28 cellular contexts compared by ENCODE assay signal in the genomic region with DNA sequence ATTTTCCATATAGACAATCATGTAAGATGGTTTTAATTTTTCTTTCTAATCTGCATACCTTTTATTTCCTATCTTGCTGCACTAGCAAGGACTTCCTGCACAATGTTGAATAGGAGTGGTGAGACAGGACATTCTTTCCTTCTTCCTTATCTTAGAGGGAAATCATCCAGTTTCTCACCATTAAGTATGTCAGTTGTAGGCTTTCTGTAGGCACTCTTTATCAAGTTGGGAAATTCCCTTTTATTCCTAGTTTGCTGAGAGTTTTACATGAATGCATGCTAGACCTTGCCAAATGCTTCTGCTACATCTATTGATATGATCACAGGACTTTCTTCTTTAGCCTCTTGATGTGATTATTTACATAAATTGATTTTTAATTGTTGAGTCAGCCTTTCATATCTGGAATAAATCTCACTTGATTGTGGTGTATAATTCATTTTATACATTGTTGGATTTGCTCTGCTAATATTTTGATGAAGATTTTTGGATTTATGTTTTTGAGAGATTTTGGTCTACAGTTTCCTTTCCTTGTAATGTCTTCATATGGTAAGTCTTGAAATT. TPM values are rescaled to one million over a fixed set of nuclear protein-coding genes. Genes with fewer than 3 reads are reported as not detected.
"Had no signal": no experiment of that assay in that cellular context is flagged by ENCODE, and none has a peak within 500 bp of the region (broad histone marks: within the 10 kb centered on the region; RNA-seq: fewer than 3 reads in every experiment).

No MANE protein-coding gene starts in this region.

- H3K4me2 ChIP-seq: hepatocyte, smooth muscle cell had no signal

- H3K36me3 ChIP-seq: sigmoid colon, WERI-Rb-1 had no signal

- ATAC-seq: activated T-cell treated with anti-CD3 and anti-CD28 coated beads, Interleukin-2, amount 50 U/mL, for 4 hours; body of pancreas; left ventricle myocardium superior; natural killer cell; T-cell had no signal

- H3K27me3 ChIP-seq: body of pancreas, hepatocyte, sigmoid colon, testis had no signal

- H3K79me2 ChIP-seq: hepatocyte had no signal

- FAIRE-seq: frontal cortex, TTC549 had no signal

- H3K4me3 ChIP-seq: body of pancreas, hepatocyte, sigmoid colon, smooth muscle cell, testis had no signal

- DNase-seq: activated CD4-positive, alpha-beta T cell treated with anti-CD3 and anti-CD28 coated beads for 1 hour; activated CD4-positive, alpha-beta T cell treated with anti-CD3 and anti-CD28 coated beads, Interleukin-2, amount 50 U/mL, for 4 hours; activated CD8-positive, alpha-beta memory T cell treated with anti-CD3 and anti-CD28 coated beads, Interleukin-2, amount 50 U/mL, for 48 hours; activated naive CD4-positive, alpha-beta T cell treated with Interleukin-2 at 50 U/mL for 16 hours; activated naive CD8-positive, alpha-beta T cell treated with anti-CD3 and anti-CD28 coated beads for 36 hours; activated T-cell treated with anti-CD3 and anti-CD28 coated beads, Interleukin-2, amount 50 U/mL, for 4 hours; amygdala; body of pancreas; dermis blood vessel endothelial cell; effector CD8-positive, alpha-beta T cell; glutamatergic neuron; immature natural killer cell; left ventricle myocardium superior; midbrain; natural killer cell; retina; sigmoid colon; stimulated activated CD4-positive, alpha-beta T cell treated with anti-CD3 and anti-CD28 coated beads, Interleukin-4, amount 100 ng/mL, for 1 hour; stimulated activated naive CD4-positive, alpha-beta T cell; T-cell; testis; WERI-Rb-1 had no signal

- H3K4me1 ChIP-seq: body of pancreas, sigmoid colon, testis had no signal

- H3K9me3 ChIP-seq: body of pancreas, testis had no signal

- H2AFZ ChIP-seq: hepatocyte had no signal

- H3K27ac ChIP-seq: body of pancreas, hepatocyte, sigmoid colon, testis, WERI-Rb-1 had no signal

RNA-seq across cellular contexts. Expression of gene RNF175, which starts 23.8 kb away (rescaled TPM):
- total RNA-seq: activated CD8-positive, alpha-beta memory T cell treated with anti-CD3 and anti-CD28 coated beads for 36 hours; activated naive CD8-positive, alpha-beta T cell treated with anti-CD3 and anti-CD28 coated beads for 36 hours; body of pancreas; dermis blood vessel endothelial cell had no signal
- polyA plus RNA-seq: immature natural killer cell had no signal

RNA-seq across cellular contexts. Expression of gene TLR2, which starts 51.9 kb away (rescaled TPM):
- total RNA-seq: smooth muscle cell had no signal
- polyA plus RNA-seq: smooth muscle cell had no signal

RNA-seq across cellular contexts. Expression of gene SFRP2, which starts 52.9 kb away (rescaled TPM):
- total RNA-seq: dermis blood vessel endothelial cell, natural killer cell, osteoblast had no signal
- polyA plus RNA-seq: immature natural killer cell had no signal
